In genomic region chr5:134003064-134003956, GRCh38 we compare ENCODE assay signal across 8 cellular contexts. TPM values are rescaled to one million over a fixed set of nuclear protein-coding genes. Genes with fewer than 3 reads are reported as not detected.
DNase-seq lines count a peak whose midpoint lies in the region; ATAC-seq and TF ChIP-seq lines count a peak whose summit lies in the region.

No MANE protein-coding gene starts in this region.

- H3K27me3 Mint-ChIP-seq in activated T-cell treated with anti-CD3 and anti-CD28 coated beads, Interleukin-2, amount 50 U/mL, for 4 hours (ENCODE audit: low read depth), result no peaks in the 10 kb centered on the region
- H3K27me3 Mint-ChIP-seq in glutamatergic neuron (ENCODE audit: unreplicated experiment), result peaks cover 3% of the 10 kb centered on the region

- peak overlapping the region; percentile 95 for H3K9ac ChIP-seq in smooth muscle cell (ENCODE audit: low read depth)

- TF ChIP-seq CTCF in GM13976 (IDR thresholded peaks at IDR 0.05; ENCODE audit: borderline replicate concordance, control extremely low read depth, extremely low read depth, insufficient read depth, missing control alignments) (no peak), glutamatergic neuron (IDR thresholded peaks at IDR 0.05; ENCODE audit: partially characterized antibody, unreplicated experiment) (no peak), smooth muscle cell (IDR thresholded peaks at IDR 0.05; ENCODE audit: borderline replicate concordance, insufficient read depth, poor library complexity, severe bottlenecking) (no peak)

- peak overlapping the region; percentile 91 for H2AFZ ChIP-seq in smooth muscle cell (ENCODE audit: low read depth)

- H3K27me3 ChIP-seq in smooth muscle cell (ENCODE audit: low read depth), result no peaks in the 10 kb centered on the region

- H3K27ac ChIP-seq in smooth muscle cell (ENCODE audit: low read depth), result peak overlapping the region; percentile 94

- peak overlapping the region; percentile 97 for H3K4me2 ChIP-seq in smooth muscle cell

- peak overlapping the region; percentile 94 for H3K4me3 Mint-ChIP-seq in activated T-cell treated with anti-CD3 and anti-CD28 coated beads, Interleukin-2, amount 50 U/mL, for 4 hours
- peak overlapping the region; percentile 96 for H3K4me3 Mint-ChIP-seq in glutamatergic neuron (ENCODE audit: unreplicated experiment)

- 7% methylated on average over 18 of the region's 18 CpGs for WGBS in smooth muscle cell (ENCODE audit: low lambda C conversion rate)

- H3K36me3 Mint-ChIP-seq in activated T-cell treated with anti-CD3 and anti-CD28 coated beads, Interleukin-2, amount 50 U/mL, for 4 hours (ENCODE audit: insufficient read depth), result peaks cover 17% of the 10 kb centered on the region
- H3K36me3 Mint-ChIP-seq in glutamatergic neuron (ENCODE audit: unreplicated experiment), result no peaks in the 10 kb centered on the region

- no peaks in the 10 kb centered on the region for H3K9me3 ChIP-seq in smooth muscle cell (replicated peaks; ENCODE audit: low read depth)

- peak; percentile 3 for ATAC-seq in HG03280 (IDR thresholded peaks at IDR 0.05; ENCODE audit: unreplicated experiment)
- ATAC-seq in activated T-cell treated with anti-CD3 and anti-CD28 coated beads, Interleukin-2, amount 50 U/mL, for 4 hours, result peak; percentile 7 to 9
- ATAC-seq in HG02970 (IDR thresholded peaks at IDR 0.05; ENCODE audit: low FRiP score, unreplicated experiment), result no peak

- peaks cover 18% of the 10 kb centered on the region for H3K4me1 ChIP-seq in smooth muscle cell (ENCODE audit: low read depth)

- H3K79me2 ChIP-seq in smooth muscle cell (ENCODE audit: low read depth), result peaks cover 58% of the 10 kb centered on the region

- H3K27ac Mint-ChIP-seq in glutamatergic neuron (ENCODE audit: unreplicated experiment), result peak overlapping the region; percentile 91

- in situ Hi-C loops in GM13976 (cut with MboI; ENCODE audit: low sequenced_read_pairs, unreplicated experiment), result no loop called here

- peaks cover 50% of the 10 kb centered on the region for H3K4me1 Mint-ChIP-seq in activated T-cell treated with anti-CD3 and anti-CD28 coated beads, Interleukin-2, amount 50 U/mL, for 4 hours (ENCODE audit: low read depth)
- peaks cover 23% of the 10 kb centered on the region for H3K4me1 Mint-ChIP-seq in glutamatergic neuron (ENCODE audit: low read depth, unreplicated experiment)

- DNase-seq in GM13976 (ENCODE audit: low spot score) (peak; percentile 39), glutamatergic neuron (peak; percentile 35), smooth muscle cell (lab: John Stamatoyannopoulos, UW; ENCODE audit: unreplicated experiment) (no peak), NCI-H2227 treated with DMSO at 0.1 percent for 48 hours (lab: John Stamatoyannopoulos, UW) (no peak), amygdala (lab: John Stamatoyannopoulos, UW) (no peak)
- DNase-seq in activated T-cell treated with anti-CD3 and anti-CD28 coated beads, Interleukin-2, amount 50 U/mL, for 4 hours, result no peak

- H4K20me1 ChIP-seq in smooth muscle cell (ENCODE audit: low read depth), result peaks cover 57% of the 10 kb centered on the region

- no peaks in the 10 kb centered on the region for H3F3A ChIP-seq in smooth muscle cell (ENCODE audit: low read depth)

- no peaks in the 10 kb centered on the region for H3K9me3 Mint-ChIP-seq in activated T-cell treated with anti-CD3 and anti-CD28 coated beads, Interleukin-2, amount 50 U/mL, for 4 hours
- peaks cover 9% of the 10 kb centered on the region for H3K9me3 Mint-ChIP-seq in glutamatergic neuron (ENCODE audit: unreplicated experiment)

- peak overlapping the region; percentile 95 for H3K4me3 ChIP-seq in smooth muscle cell

- H3K36me3 ChIP-seq in smooth muscle cell (ENCODE audit: low read depth), result no peaks in the 10 kb centered on the region

RNA-seq across cellular contexts. Expression of gene VDAC1, which starts 1.5 kb away (rescaled TPM):
- 100 to 1,000 TPM; 390 to 444 (median 392) TPM for total RNA-seq in activated T-cell treated with anti-CD3 and anti-CD28 coated beads, Interleukin-2, amount 50 U/mL, for 4 hours
- total RNA-seq in glutamatergic neuron (ENCODE audit: unreplicated experiment), result 132 TPM
- total RNA-seq in smooth muscle cell, result 252 and 275 TPM in 2 replicates
- polyA plus RNA-seq in smooth muscle cell, result 221 and 243 TPM in 2 replicates

RNA-seq across cellular contexts. Expression of gene C5orf15, which starts 34.9 kb away (rescaled TPM):
- 10 to 100 TPM; 26.0 to 31.2 (median 28.6) TPM for total RNA-seq in activated T-cell treated with anti-CD3 and anti-CD28 coated beads, Interleukin-2, amount 50 U/mL, for 4 hours
- total RNA-seq in glutamatergic neuron (ENCODE audit: unreplicated experiment) (35.7 TPM), smooth muscle cell (128 and 169 TPM in 2 replicates)
- 64.9 and 66.1 TPM in 2 replicates for polyA plus RNA-seq in smooth muscle cell

Comparison
In these comparisons a context has a peak if more than half of its experiments do, and no peak if none do; other contexts are left out.
1. DNase-seq: peak in GM13976 (single experiment) and glutamatergic neuron (single experiment); none in activated T-cell treated with anti-CD3 and anti-CD28 coated beads, Interleukin-2, amount 50 U/mL, for 4 hours (single experiment), smooth muscle cell (single experiment), NCI-H2227 treated with DMSO at 0.1 percent for 48 hours (single experiment) and amygdala (0 of 56).